18 cellular contexts compared by ENCODE assay signal in the genomic region with DNA sequence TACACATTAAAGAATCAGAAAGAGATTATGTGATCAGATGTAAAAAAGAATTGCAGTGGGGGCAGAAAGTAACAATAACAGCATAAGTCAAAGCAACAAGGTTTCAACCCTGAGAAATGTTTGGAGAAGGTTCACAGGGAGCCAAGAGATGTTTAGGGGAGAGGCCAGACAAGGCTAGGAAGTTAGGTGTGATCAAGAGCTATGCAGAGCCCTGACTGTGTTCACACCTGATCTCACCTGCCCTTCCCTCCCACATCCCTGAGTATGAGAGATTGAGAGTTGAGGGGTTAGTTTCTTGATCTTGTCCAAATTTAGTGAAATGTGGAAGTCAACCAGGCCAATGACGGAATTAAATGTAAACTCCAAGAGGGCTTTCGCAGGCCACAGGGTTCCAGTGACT.
"Had no signal": no experiment of that assay in that cellular context is flagged by ENCODE, and none has a peak within 500 bp of the region (broad histone marks: within the 10 kb centered on the region; RNA-seq: fewer than 3 reads in every experiment).

No MANE protein-coding gene starts in this region.

- H3K27me3 ChIP-seq: suprapubic skin had no signal

- H3K4me3 ChIP-seq: smooth muscle cell, suprapubic skin had no signal

- H3K4me2 ChIP-seq: smooth muscle cell had no signal

- H3K4me1 Mint-ChIP-seq: activated naive CD4-positive, alpha-beta T cell treated with anti-CD3 and anti-CD28 coated beads, Interleukin-2, amount 10 ng/mL, durations not matched to agents 7 days and 5 days; memory B cell; naive thymus-derived CD8-positive, alpha-beta T cell had no signal

- H3K27ac Mint-ChIP-seq: activated naive CD4-positive, alpha-beta T cell treated with anti-CD3 and anti-CD28 coated beads, Interleukin-2, amount 10 ng/mL, durations not matched to agents 7 days and 5 days; activated T-helper 2 cell treated with anti-CD3 and anti-CD28 coated beads, Interferon-gamma antibody, Interleukin-2, Interleukin-4, amounts not matched to agents 10 μg/mL and 5 μg/mL and 100 μg/mL, durations not matched to agents 14 hours and 24 hours and 36 hours; memory B cell; naive thymus-derived CD8-positive, alpha-beta T cell; type B pancreatic cell had no signal

- H3K9me3 ChIP-seq: neutrophil, suprapubic skin had no signal

- H3K36me3 ChIP-seq: neutrophil, suprapubic skin had no signal

- H3K4me3 Mint-ChIP-seq: activated naive CD4-positive, alpha-beta T cell treated with anti-CD3 and anti-CD28 coated beads, Interleukin-2, amount 10 ng/mL, durations not matched to agents 7 days and 5 days; memory B cell; naive thymus-derived CD8-positive, alpha-beta T cell; type B pancreatic cell had no signal

- FAIRE-seq: astrocyte had no signal

- H3K27me3 Mint-ChIP-seq: type B pancreatic cell had no signal

- DNase-seq: activated CD4-positive, alpha-beta T cell treated with anti-CD3 and anti-CD28 coated beads, Interleukin-2, amount 50 U/mL, for 4 hours; activated CD4-positive, CD25-positive, alpha-beta regulatory T cell treated with anti-CD3 and anti-CD28 coated beads, Interleukin-2, amount 50 U/mL, for 72 hours; activated naive CD4-positive, alpha-beta T cell treated with anti-CD3 and anti-CD28 coated beads, Interleukin-2, amount 10 ng/mL, durations not matched to agents 7 days and 5 days; activated T-cell treated with anti-CD3 and anti-CD28 coated beads, Interleukin-2, amount 50 U/mL, for 1 hour; islet precursor cell; naive thymus-derived CD8-positive, alpha-beta T cell; posterior cingulate gyrus; right cardiac atrium; stimulated activated CD4-positive, alpha-beta T cell treated with anti-CD3 and anti-CD28 coated beads, Interleukin-4, amount 100 ng/mL, for 4 hours; stimulated activated CD8-positive, alpha-beta memory T cell treated with anti-CD3 and anti-CD28 coated beads, Interleukin-4, amount 100 ng/mL, for 48 hours; stimulated activated naive CD4-positive, alpha-beta T cell treated with Interleukin-2 at 50 U/mL for 16 hours had no signal

- H3K9me3 Mint-ChIP-seq: activated naive CD4-positive, alpha-beta T cell treated with anti-CD3 and anti-CD28 coated beads, Interleukin-2, amount 10 ng/mL, durations not matched to agents 7 days and 5 days; activated T-helper 2 cell treated with anti-CD3 and anti-CD28 coated beads, Interferon-gamma antibody, Interleukin-2, Interleukin-4, amounts not matched to agents 10 μg/mL and 5 μg/mL and 100 μg/mL, durations not matched to agents 14 hours and 24 hours and 36 hours; memory B cell; naive thymus-derived CD8-positive, alpha-beta T cell; type B pancreatic cell had no signal

- H3K36me3 Mint-ChIP-seq: activated naive CD4-positive, alpha-beta T cell treated with anti-CD3 and anti-CD28 coated beads, Interleukin-2, amount 10 ng/mL, durations not matched to agents 7 days and 5 days; memory B cell; naive thymus-derived CD8-positive, alpha-beta T cell; type B pancreatic cell had no signal

- H3K27ac ChIP-seq: neutrophil, suprapubic skin had no signal
